In the genomic region with DNA sequence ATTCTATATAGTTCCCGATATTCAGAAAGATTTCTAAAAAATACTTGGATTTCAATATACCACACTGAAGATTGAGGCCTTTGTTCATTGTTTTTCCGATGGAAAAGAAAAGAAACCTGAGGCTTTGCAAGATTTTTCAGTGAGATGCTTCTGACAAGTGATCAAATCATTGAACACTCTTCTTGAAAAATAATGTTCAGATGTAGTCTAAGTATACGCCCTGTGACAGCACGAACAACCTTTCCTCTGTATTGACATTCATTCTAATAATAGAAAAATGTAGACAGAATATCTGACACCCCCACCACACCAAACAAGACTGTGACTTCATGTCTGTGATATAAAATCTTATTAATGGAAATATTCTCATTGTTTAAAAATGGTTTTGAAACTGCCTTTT, we compare ENCODE assay signal across 34 cellular contexts.
"Had no signal": no experiment of that assay in that cellular context is flagged by ENCODE, and none has a peak within 500 bp of the region (broad histone marks: within the 10 kb centered on the region; RNA-seq: fewer than 3 reads in every experiment).

No MANE protein-coding gene starts in this region.

- DNase-seq: Karpas-422, Kasumi-1, MG63, MM.1S, MV-4-11, NCI-H1048, NCI-H1092, NCI-H1092 treated with DMSO at 0.1 percent for 48 hours, NCI-H1105, NCI-H1105 treated with DMSO at 0.1 percent for 48 hours, NCI-H1417, NCI-H1417 treated with DMSO at 0.1 percent for 48 hours, NCI-H1436, NCI-H1436 treated with DMSO at 0.1 percent for 48 hours, NCI-H146, NCI-H1694, NCI-H1694 treated with DMSO at 0.1 percent for 48 hours, NCI-H187, NCI-H187 treated with DMSO at 0.1 percent for 48 hours, NCI-H1930, NCI-H2029, NCI-H2029 treated with DMSO at 0.1 percent for 48 hours, NCI-H2081, NCI-H2081 treated with DMSO at 0.1 percent for 48 hours, NCI-H2107, NCI-H2171, NCI-H2171 treated with DMSO at 0.1 percent for 48 hours, NCI-H2227 treated with DMSO at 0.1 percent for 48 hours, NCI-H226, NCI-H345, NCI-H446, NCI-H446 treated with DMSO at 0.1 percent for 48 hours, NCI-H510A had no signal

- H3K9ac ChIP-seq: KMS-11 had no signal

- H3K27ac ChIP-seq: KMS-11 had no signal

- H3K36me3 ChIP-seq: MG63 had no signal

- H3K4me3 ChIP-seq: MG63 had no signal

- H3K27me3 ChIP-seq: MG63 had no signal

- H3K4me2 ChIP-seq: KMS-11 had no signal

- H3K9me3 ChIP-seq: MG63 had no signal
